ENCODE assay signal across 9 cellular contexts in genomic region chr1:209747580-209748262, GRCh38. TPM values are rescaled to one million over a fixed set of nuclear protein-coding genes. Genes with fewer than 3 reads are reported as not detected.
A peak's percentile ranks its signal among the peaks of the same experiment; 100 is the strongest.
DNase-seq lines count a peak whose midpoint lies in the region; ATAC-seq, FAIRE-seq and TF ChIP-seq lines count a peak whose summit lies in the region.
"Had no signal": no experiment of that assay in that cellular context is flagged by ENCODE, and none has a peak within 500 bp of the region (broad histone marks: within the 10 kb centered on the region; RNA-seq: fewer than 3 reads in every experiment).

No MANE protein-coding gene starts in this region.

- H3K4me3 ChIP-seq in BLaER1 treated with 17β-estradiol and CSF1 and Interleukin-3, amounts not matched to agents 10 nM and 100 nM, result no peak overlapping the region
- H3K4me3 ChIP-seq in right atrium auricular region, result peak overlapping the region; percentile 4 to 29

- peak; percentile 100 for DNase-seq in HK-2 (ENCODE audit: unreplicated experiment)
- DNase-seq in T-helper 1 cell, result peak; percentile 69 to 95 (median 71)
- peak in 55 of 56 donors; percentile 26 to 93 (median 73) for DNase-seq in amygdala (lab: John Stamatoyannopoulos, UW)
- DNase-seq in right atrium auricular region (ENCODE audit: low spot score), result peak; percentile 95
- DNase-seq in pulmonary artery endothelial cell (ENCODE audit: low read depth, low spot score), result peak; percentile 86
- peak; percentile 99 for DNase-seq in urothelium cell line (ENCODE audit: low spot score)

- H3K36me3 ChIP-seq in BLaER1 treated with 17β-estradiol and CSF1 and Interleukin-3, amounts not matched to agents 10 nM and 100 nM, result no peaks in the 10 kb centered on the region
- no peaks in the 10 kb centered on the region for H3K36me3 ChIP-seq in right atrium auricular region

- peak; percentile 93 for FAIRE-seq in urothelium cell line (lab: Jason Lieb, UNC)
- FAIRE-seq: endometrium had no signal

- no peaks in the 10 kb centered on the region for H4K20me1 ChIP-seq in BLaER1 treated with 17β-estradiol and CSF1 and Interleukin-3, amounts not matched to agents 10 nM and 100 nM

- H3K27me3 ChIP-seq in BLaER1 treated with 17β-estradiol and CSF1 and Interleukin-3, amounts not matched to agents 10 nM and 100 nM, result no peaks in the 10 kb centered on the region
- H3K27me3 ChIP-seq in right atrium auricular region, result no peaks in the 10 kb centered on the region

- H3K9me3 ChIP-seq in BLaER1 treated with 17β-estradiol and CSF1 and Interleukin-3, amounts not matched to agents 10 nM and 100 nM (replicated peaks in 1 of 11), result peaks cover 0 to 4% (median 0%) of the 10 kb centered on the region in 11 experiments; a peak in 1 of 22 replicates
- H3K9me3 ChIP-seq in right atrium auricular region, result no peaks in the 10 kb centered on the region

- H3K4me2 ChIP-seq in BLaER1 treated with 17β-estradiol and CSF1 and Interleukin-3, amounts not matched to agents 10 nM and 100 nM, result peak overlapping the region in 8 of 11 experiments; percentile 3 to 52 (median 30); a peak in 10 of 22 replicates

- H3K4me1 ChIP-seq in BLaER1 treated with 17β-estradiol and CSF1 and Interleukin-3, amounts not matched to agents 10 nM and 100 nM, result peaks cover 11 to 54% (median 28%) of the 10 kb centered on the region in 10 experiments
- peaks cover 0 to 10% of the 10 kb centered on the region in 2 donors for H3K4me1 ChIP-seq in right atrium auricular region

- H3K9ac ChIP-seq in BLaER1 treated with 17β-estradiol and CSF1 and Interleukin-3, amounts not matched to agents 10 nM and 100 nM, result no peak overlapping the region

- TF ChIP-seq CTCF in right atrium auricular region (IDR thresholded peaks at IDR 0.05), result peak; percentile 95 to 96

- H3K27ac ChIP-seq in BLaER1 treated with 17β-estradiol and CSF1 and Interleukin-3, amounts not matched to agents 10 nM and 100 nM, result no peak overlapping the region
- H3K27ac ChIP-seq in right atrium auricular region, result peak overlapping the region; percentile 46 to 67

- ATAC-seq in GM19463 (IDR thresholded peaks at IDR 0.05; ENCODE audit: unreplicated experiment), result peak; percentile 70

RNA-seq across cellular contexts. Expression of gene TRAF3IP3, which starts 8.1 kb away (rescaled TPM):
- total RNA-seq in right atrium auricular region, result 1 to 10 TPM in 1 of 2 donors, under 1 TPM in 1; 0.19 to 2.2 TPM
- not detected in 2 replicates for total RNA-seq in pulmonary artery endothelial cell

RNA-seq across cellular contexts. Expression of gene C1orf74, which starts 36.6 kb away (rescaled TPM):
- total RNA-seq in right atrium auricular region (1 to 10 TPM; 1.6 to 1.7 TPM), pulmonary artery endothelial cell (2.7 and 4.0 TPM in 2 replicates)

RNA-seq across cellular contexts. Expression of gene HSD11B1, which starts 43.1 kb away (rescaled TPM):
- total RNA-seq in right atrium auricular region, result 10 to 100 TPM in 1 of 2 donors, 1 to 10 TPM in 1; 3.7 to 17.2 TPM
- total RNA-seq in pulmonary artery endothelial cell, result 0.07 TPM in 1 of 2 replicates, not detected in the other

RNA-seq across cellular contexts. Expression of gene IRF6, which starts 58.2 kb away (rescaled TPM):
- 10 to 100 TPM; 30.4 to 32.6 TPM for total RNA-seq in right atrium auricular region
- total RNA-seq in pulmonary artery endothelial cell, result 18.4 and 24.3 TPM in 2 replicates

Comparison
In these comparisons a context has a peak if more than half of its experiments do, and no peak if none do; other contexts are left out.
1. H3K27ac ChIP-seq: peak in right atrium auricular region (2 of 2); none in BLaER1 treated with 17β-estradiol and CSF1 and Interleukin-3, amounts not matched to agents 10 nM and 100 nM (0 of 11).
2. H3K4me3 ChIP-seq: peak in right atrium auricular region (2 of 2); none in BLaER1 treated with 17β-estradiol and CSF1 and Interleukin-3, amounts not matched to agents 10 nM and 100 nM (0 of 10).
3. Peak in every context shown above with its lines, with median percentiles within 50 percentile points of each other: DNase-seq.